Comparison of ENCODE assay signal across 18 cellular contexts in the genomic region with DNA sequence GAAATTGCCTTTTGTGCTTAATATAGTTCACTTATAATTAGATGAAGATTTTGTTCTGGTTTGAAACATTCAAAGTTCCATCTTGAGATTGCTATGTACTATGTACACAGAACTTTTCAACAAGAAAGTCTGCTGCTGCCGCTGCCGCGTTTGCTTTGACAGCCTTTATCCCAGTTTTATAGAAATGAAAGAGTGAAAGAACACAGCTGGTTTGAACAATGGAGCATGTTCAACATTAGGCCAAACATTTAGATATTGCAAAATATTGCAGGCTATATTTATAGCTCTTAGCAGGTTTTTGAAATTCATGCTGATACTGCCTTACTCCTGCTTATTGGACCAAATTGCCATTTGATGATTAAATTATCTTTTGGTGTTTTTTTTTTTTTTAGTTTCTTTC.
A peak's percentile ranks its signal among the peaks of the same experiment; 100 is the strongest.
DNase-seq lines count a peak whose midpoint lies in the region; ATAC-seq, FAIRE-seq and TF ChIP-seq lines count a peak whose summit lies in the region.
"Had no signal": no experiment of that assay in that cellular context is flagged by ENCODE, and none has a peak within 500 bp of the region (broad histone marks: within the 10 kb centered on the region; RNA-seq: fewer than 3 reads in every experiment).

No MANE protein-coding gene starts in this region.

- H3K79me2 ChIP-seq in GM23248 (ENCODE audit: insufficient read depth) (no peaks in the 10 kb centered on the region), mammary epithelial cell (ENCODE audit: insufficient read depth, low read length) (no peaks in the 10 kb centered on the region)
- H3K79me2 ChIP-seq: parathyroid adenoma had no signal

- H3K36me3 ChIP-seq in GM23248 (ENCODE audit: low read depth) = no peaks in the 10 kb centered on the region
- H3K36me3 ChIP-seq in mammary epithelial cell (ENCODE audit: insufficient read depth, low read length) = no peaks in the 10 kb centered on the region
- no peaks in the 10 kb centered on the region for H3K36me3 ChIP-seq in heart right ventricle
- no peaks in the 10 kb centered on the region for H3K36me3 ChIP-seq in skeletal muscle satellite cell (ENCODE audit: insufficient read depth, low read length)
- no peaks in the 10 kb centered on the region for H3K36me3 ChIP-seq in A673 (ENCODE audit: insufficient read depth, low read length, poor library complexity, severe bottlenecking)
- H3K36me3 ChIP-seq: vagina had no signal

- BruUV-seq in mammary epithelial cell (replicated peaks; lab: Mats Ljungman, UMichigan) (no TSS peak), A673 (replicated peaks; lab: Mats Ljungman, UMichigan) (no TSS peak)

- no peak overlapping the region for H3K4me3 Mint-ChIP-seq in activated T-cell treated with anti-CD3 and anti-CD28 coated beads, Interleukin-2, amount 50 U/mL, for 72 hours
- H3K4me3 Mint-ChIP-seq: activated CD8-positive, alpha-beta T cell treated with anti-CD3 and anti-CD28 coated beads, Interleukin-2, amount 10 ng/mL, durations not matched to agents 7 days and 5 days; activated naive CD8-positive, alpha-beta T cell treated with anti-CD3 and anti-CD28 coated beads, Interleukin-2, amount 10 ng/mL, durations not matched to agents 7 days and 5 days; central memory CD8-positive, alpha-beta T cell; stimulated activated memory B cell treated with anti-CD40 and anti-IgM and Interleukin-4, amounts not matched to agents 10 μg/mL and 1 μg/mL and 100 μg/mL, for 72 hours had no signal

- H3K27me3 ChIP-seq in GM23248 (replicated peaks; ENCODE audit: insufficient read depth) (no peaks in the 10 kb centered on the region), mammary epithelial cell (ENCODE audit: insufficient read depth, low read length) (no peaks in the 10 kb centered on the region), heart right ventricle (no peaks in the 10 kb centered on the region), skeletal muscle satellite cell (ENCODE audit: control insufficient read depth, insufficient read depth, low read length) (no peaks in the 10 kb centered on the region), A673 (replicated peaks; ENCODE audit: insufficient read depth, low read depth, low read length, poor library complexity) (peaks cover 53% of the 10 kb centered on the region)
- H3K27me3 ChIP-seq: vagina had no signal

- H3K9ac ChIP-seq in GM23248 (peak overlapping the region; percentile 28; the same call in 1 of the 2 replicates), mammary epithelial cell (ENCODE audit: insufficient read depth, low read length) (no peak overlapping the region), skeletal muscle satellite cell (ENCODE audit: low read depth, low read length) (peak overlapping the region; percentile 43)
- H3K9ac ChIP-seq: parathyroid adenoma had no signal

- H3K4me1 ChIP-seq in GM23248 (ENCODE audit: insufficient read depth) = peaks cover 31% of the 10 kb centered on the region
- peaks cover 24% of the 10 kb centered on the region for H3K4me1 ChIP-seq in mammary epithelial cell (ENCODE audit: insufficient read depth, low read length)
- H3K4me1 ChIP-seq in heart right ventricle = peaks cover 0 to 37% (median 16%) of the 10 kb centered on the region in 9 donors
- peaks cover 57% of the 10 kb centered on the region for H3K4me1 ChIP-seq in skeletal muscle satellite cell (ENCODE audit: control insufficient read depth, insufficient read depth, low read length)
- H3K4me1 ChIP-seq in A673 (ENCODE audit: insufficient read depth, low read length, poor library complexity, severe bottlenecking) = no peaks in the 10 kb centered on the region
- H3K4me1 ChIP-seq: Caco-2 had no signal

- H3K9me2 ChIP-seq in GM23248 (ENCODE audit: insufficient read depth) = no peaks in the 10 kb centered on the region

- H3K4me1 Mint-ChIP-seq in activated T-cell treated with anti-CD3 and anti-CD28 coated beads, Interleukin-2, amount 50 U/mL, for 72 hours (ENCODE audit: low read depth) = no peaks in the 10 kb centered on the region
- H3K4me1 Mint-ChIP-seq: activated naive CD8-positive, alpha-beta T cell treated with anti-CD3 and anti-CD28 coated beads, Interleukin-2, amount 10 ng/mL, durations not matched to agents 7 days and 5 days; central memory CD8-positive, alpha-beta T cell; stimulated activated memory B cell treated with anti-CD40 and anti-IgM and Interleukin-4, amounts not matched to agents 10 μg/mL and 1 μg/mL and 100 μg/mL, for 72 hours had no signal

- H3K27me3 Mint-ChIP-seq in activated T-cell treated with anti-CD3 and anti-CD28 coated beads, Interleukin-2, amount 50 U/mL, for 72 hours (ENCODE audit: low read depth) = no peaks in the 10 kb centered on the region
- H3K27me3 Mint-ChIP-seq: central memory CD8-positive, alpha-beta T cell; stimulated activated memory B cell treated with anti-CD40 and anti-IgM and Interleukin-4, amounts not matched to agents 10 μg/mL and 1 μg/mL and 100 μg/mL, for 72 hours had no signal

- H3K9me3 ChIP-seq in GM23248 (ENCODE audit: low read depth) (no peaks in the 10 kb centered on the region), mammary epithelial cell (replicated peaks; ENCODE audit: insufficient read depth, low read length) (no peaks in the 10 kb centered on the region), heart right ventricle (no peaks in the 10 kb centered on the region), skeletal muscle satellite cell (replicated peaks; ENCODE audit: low read length) (no peaks in the 10 kb centered on the region), A673 (ENCODE audit: low read depth, low read length, poor library complexity, severe bottlenecking) (no peaks in the 10 kb centered on the region)
- H3K9me3 ChIP-seq: Caco-2, vagina had no signal

- peak overlapping the region; percentile 28 for H3K4me3 ChIP-seq in GM23248
- no peak overlapping the region for H3K4me3 ChIP-seq in mammary epithelial cell (replicated peaks in 1 of 3; ENCODE audit: insufficient read depth in 1 of 3, low read depth in 2 of 3, low read length in 3 of 3)
- H3K4me3 ChIP-seq in heart right ventricle = no peak overlapping the region
- no peak overlapping the region for H3K4me3 ChIP-seq in skeletal muscle satellite cell (ENCODE audit: low read length)
- no peak overlapping the region for H3K4me3 ChIP-seq in A673 (ENCODE audit: low read depth, low read length, poor library complexity, severe bottlenecking)
- H3K4me3 ChIP-seq: vagina had no signal

- CTCF ChIA-PET in mammary epithelial cell (lab: Charles Lee; ENCODE audit: low non-redundant PET) (no interaction called here), A673 (lab: Charles Lee) (no interaction called here)

- H3K27ac ChIP-seq in GM23248 (peak overlapping the region; percentile 51), mammary epithelial cell (ENCODE audit: insufficient read depth, low read depth, low read length) (no peak overlapping the region), heart right ventricle (peak overlapping the region in 4 of 10 donors; percentile 6 to 52 (median 43)), A673 (ENCODE audit: low read depth, low read length, poor library complexity, severe bottlenecking) (no peak overlapping the region)
- H3K27ac ChIP-seq: parathyroid adenoma, vagina had no signal

- 7 to 8% methylated on average over 3 of the region's 3 CpGs for WGBS in GM23248 (ENCODE audit: low coverage in 1 of 2, low lambda C conversion rate in 2 of 2, missing lambda C conversion rate in 2 of 2), 2 experiments
- WGBS in mammary epithelial cell (ENCODE audit: low coverage, missing lambda C conversion rate) = 95% methylated on average over 3 of the region's 3 CpGs
- WGBS in heart right ventricle, 2 donors = 65 to 68% methylated on average over 3 of the region's 3 CpGs

- H3K27ac Mint-ChIP-seq in activated T-cell treated with anti-CD3 and anti-CD28 coated beads, Interleukin-2, amount 50 U/mL, for 72 hours = no peak overlapping the region
- H3K27ac Mint-ChIP-seq: activated CD8-positive, alpha-beta T cell treated with anti-CD3 and anti-CD28 coated beads, Interleukin-2, amount 10 ng/mL, durations not matched to agents 7 days and 5 days; activated naive CD8-positive, alpha-beta T cell treated with anti-CD3 and anti-CD28 coated beads, Interleukin-2, amount 10 ng/mL, durations not matched to agents 7 days and 5 days; stimulated activated memory B cell treated with anti-CD40 and anti-IgM and Interleukin-4, amounts not matched to agents 10 μg/mL and 1 μg/mL and 100 μg/mL, for 72 hours had no signal

- dilution Hi-C loops in mammary epithelial cell (cut with HindIII; ENCODE audit: low sequenced_read_pairs) = no loop called here

- H3K36me3 Mint-ChIP-seq in activated T-cell treated with anti-CD3 and anti-CD28 coated beads, Interleukin-2, amount 50 U/mL, for 72 hours (ENCODE audit: insufficient read depth in 2 of 2) = no peaks in the 10 kb centered on the region
- H3K36me3 Mint-ChIP-seq: activated naive CD8-positive, alpha-beta T cell treated with anti-CD3 and anti-CD28 coated beads, Interleukin-2, amount 10 ng/mL, durations not matched to agents 7 days and 5 days; stimulated activated memory B cell treated with anti-CD40 and anti-IgM and Interleukin-4, amounts not matched to agents 10 μg/mL and 1 μg/mL and 100 μg/mL, for 72 hours had no signal

- TF ChIP-seq CTCF in mammary epithelial cell (conservative IDR thresholded peaks at IDR 0.05 in 1 of 2, IDR thresholded peaks at IDR 0.05 in 1 of 2; ENCODE audit: extremely low read depth in 1 of 2, insufficient read depth in 1 of 2, low read depth in 1 of 2, low read length in 2 of 2) (no peak), heart right ventricle (IDR thresholded peaks at IDR 0.05) (no peak), A673 (conservative IDR thresholded peaks at IDR 0.05; ENCODE audit: low read depth, low read length) (no peak)

- DNase-seq in GM23248 = peak; percentile 24
- DNase-seq in mammary epithelial cell = no peak
- peak in 1 of 2 donors; percentile 21 for DNase-seq in heart right ventricle
- DNase-seq in RCC 7860 (ENCODE audit: low spot score) = no peak
- no peak for DNase-seq in activated T-cell treated with anti-CD3 and anti-CD28 coated beads, Interleukin-2, amount 50 U/mL, for 72 hours
- no peak for DNase-seq in A673 (ENCODE audit: low spot score)
- DNase-seq: activated CD8-positive, alpha-beta T cell treated with anti-CD3 and anti-CD28 coated beads, Interleukin-2, amount 10 ng/mL, durations not matched to agents 7 days and 5 days; activated naive CD8-positive, alpha-beta T cell treated with anti-CD3 and anti-CD28 coated beads, Interleukin-2, amount 10 ng/mL, durations not matched to agents 7 days and 5 days; Caco-2; effector CD8-positive, alpha-beta T cell; NCI-H1417 treated with DMSO at 0.1 percent for 48 hours; NCI-H774 had no signal

- intact Hi-C loops in mammary epithelial cell (cut with micrococcal nuclease) (loop anchor here (10.0 kb wide), 1 partner anchor 1573 kb away; no protein-coding TSS in a partner anchor), heart right ventricle (cut with DNase I) (no loop called here), A673 (cut with micrococcal nuclease; ENCODE audit: unreplicated experiment) (loop anchor here (10.0 kb wide), 2 partner anchors 217 to 387 kb away; no protein-coding TSS in a partner anchor)

- H3K9me3 Mint-ChIP-seq in activated T-cell treated with anti-CD3 and anti-CD28 coated beads, Interleukin-2, amount 50 U/mL, for 72 hours = peaks cover 0 to 7% of the 10 kb centered on the region in 2 donors

- H2AFZ ChIP-seq in GM23248 (peak overlapping the region; percentile 57), mammary epithelial cell (ENCODE audit: low read depth, low read length) (no peak overlapping the region)

- in situ Hi-C loops in GM23248 (cut with MboI) (no loop called here), mammary epithelial cell (cut with MboI; ENCODE audit: low sequenced_read_pairs in 2 of 2) (no loop called here)

- POLR2A ChIA-PET in A673 (lab: Charles Lee; ENCODE audit: low non-redundant PET) = no interaction called here

- ATAC-seq in heart right ventricle = peak in 6 of 8 donors; percentile 29 to 68 (median 43)
- ATAC-seq in HG03432 (IDR thresholded peaks at IDR 0.05; ENCODE audit: unreplicated experiment) = no peak
- no peak for ATAC-seq in activated T-cell treated with anti-CD3 and anti-CD28 coated beads, Interleukin-2, amount 50 U/mL, for 72 hours (replicated peaks in 1 of 2)
- ATAC-seq: activated CD8-positive, alpha-beta T cell treated with anti-CD3 and anti-CD28 coated beads, Interleukin-2, amount 10 ng/mL, durations not matched to agents 7 days and 5 days; stimulated activated memory B cell treated with anti-CD40 and anti-IgM and Interleukin-4, amounts not matched to agents 10 μg/mL and 1 μg/mL and 100 μg/mL, for 72 hours had no signal

- H4K20me1 ChIP-seq in GM23248 (ENCODE audit: insufficient read depth) (no peaks in the 10 kb centered on the region), mammary epithelial cell (ENCODE audit: insufficient read depth, low read length) (no peaks in the 10 kb centered on the region)

- no peak for FAIRE-seq in RCC 7860 (lab: Jason Lieb, UNC)

- H3F3A ChIP-seq in GM23248 (ENCODE audit: insufficient read depth) = peaks cover 30% of the 10 kb centered on the region

- H3K4me2 ChIP-seq in GM23248 (ENCODE audit: unreplicated experiment) = peak overlapping the region; percentile 70
- peak overlapping the region; percentile 56 for H3K4me2 ChIP-seq in mammary epithelial cell (ENCODE audit: insufficient read depth, low read depth, low read length)
- H3K4me2 ChIP-seq in skeletal muscle satellite cell (ENCODE audit: low read length) = peak overlapping the region; percentile 30

Comparison
In these comparisons a context has a peak if more than half of its experiments do, and no peak if none do; other contexts are left out.
1. ATAC-seq: peak in heart right ventricle (6 of 8); none in HG03432 (single experiment) and activated T-cell treated with anti-CD3 and anti-CD28 coated beads, Interleukin-2, amount 50 U/mL, for 72 hours (0 of 2).
2. intact Hi-C loops: an anchor here in mammary epithelial cell (10.0 kb wide) and A673 (10.0 kb wide); none called in heart right ventricle.
3. Peak in every context shown above with its lines, with median percentiles within 50 percentile points of each other: H3K4me2 ChIP-seq.